1 cellular context compared by ENCODE assay signal in genomic region chr4:117227925-117228324, GRCh38.
TF ChIP-seq lines count a peak whose summit lies in the region.

No MANE protein-coding gene starts in this region.

TF ChIP-seq in GM23338, 12 proteins besides CTCF, POLR2A, EP300 and RAD21 (continued from another document):
- TF ChIP-seq, protein P1, sequence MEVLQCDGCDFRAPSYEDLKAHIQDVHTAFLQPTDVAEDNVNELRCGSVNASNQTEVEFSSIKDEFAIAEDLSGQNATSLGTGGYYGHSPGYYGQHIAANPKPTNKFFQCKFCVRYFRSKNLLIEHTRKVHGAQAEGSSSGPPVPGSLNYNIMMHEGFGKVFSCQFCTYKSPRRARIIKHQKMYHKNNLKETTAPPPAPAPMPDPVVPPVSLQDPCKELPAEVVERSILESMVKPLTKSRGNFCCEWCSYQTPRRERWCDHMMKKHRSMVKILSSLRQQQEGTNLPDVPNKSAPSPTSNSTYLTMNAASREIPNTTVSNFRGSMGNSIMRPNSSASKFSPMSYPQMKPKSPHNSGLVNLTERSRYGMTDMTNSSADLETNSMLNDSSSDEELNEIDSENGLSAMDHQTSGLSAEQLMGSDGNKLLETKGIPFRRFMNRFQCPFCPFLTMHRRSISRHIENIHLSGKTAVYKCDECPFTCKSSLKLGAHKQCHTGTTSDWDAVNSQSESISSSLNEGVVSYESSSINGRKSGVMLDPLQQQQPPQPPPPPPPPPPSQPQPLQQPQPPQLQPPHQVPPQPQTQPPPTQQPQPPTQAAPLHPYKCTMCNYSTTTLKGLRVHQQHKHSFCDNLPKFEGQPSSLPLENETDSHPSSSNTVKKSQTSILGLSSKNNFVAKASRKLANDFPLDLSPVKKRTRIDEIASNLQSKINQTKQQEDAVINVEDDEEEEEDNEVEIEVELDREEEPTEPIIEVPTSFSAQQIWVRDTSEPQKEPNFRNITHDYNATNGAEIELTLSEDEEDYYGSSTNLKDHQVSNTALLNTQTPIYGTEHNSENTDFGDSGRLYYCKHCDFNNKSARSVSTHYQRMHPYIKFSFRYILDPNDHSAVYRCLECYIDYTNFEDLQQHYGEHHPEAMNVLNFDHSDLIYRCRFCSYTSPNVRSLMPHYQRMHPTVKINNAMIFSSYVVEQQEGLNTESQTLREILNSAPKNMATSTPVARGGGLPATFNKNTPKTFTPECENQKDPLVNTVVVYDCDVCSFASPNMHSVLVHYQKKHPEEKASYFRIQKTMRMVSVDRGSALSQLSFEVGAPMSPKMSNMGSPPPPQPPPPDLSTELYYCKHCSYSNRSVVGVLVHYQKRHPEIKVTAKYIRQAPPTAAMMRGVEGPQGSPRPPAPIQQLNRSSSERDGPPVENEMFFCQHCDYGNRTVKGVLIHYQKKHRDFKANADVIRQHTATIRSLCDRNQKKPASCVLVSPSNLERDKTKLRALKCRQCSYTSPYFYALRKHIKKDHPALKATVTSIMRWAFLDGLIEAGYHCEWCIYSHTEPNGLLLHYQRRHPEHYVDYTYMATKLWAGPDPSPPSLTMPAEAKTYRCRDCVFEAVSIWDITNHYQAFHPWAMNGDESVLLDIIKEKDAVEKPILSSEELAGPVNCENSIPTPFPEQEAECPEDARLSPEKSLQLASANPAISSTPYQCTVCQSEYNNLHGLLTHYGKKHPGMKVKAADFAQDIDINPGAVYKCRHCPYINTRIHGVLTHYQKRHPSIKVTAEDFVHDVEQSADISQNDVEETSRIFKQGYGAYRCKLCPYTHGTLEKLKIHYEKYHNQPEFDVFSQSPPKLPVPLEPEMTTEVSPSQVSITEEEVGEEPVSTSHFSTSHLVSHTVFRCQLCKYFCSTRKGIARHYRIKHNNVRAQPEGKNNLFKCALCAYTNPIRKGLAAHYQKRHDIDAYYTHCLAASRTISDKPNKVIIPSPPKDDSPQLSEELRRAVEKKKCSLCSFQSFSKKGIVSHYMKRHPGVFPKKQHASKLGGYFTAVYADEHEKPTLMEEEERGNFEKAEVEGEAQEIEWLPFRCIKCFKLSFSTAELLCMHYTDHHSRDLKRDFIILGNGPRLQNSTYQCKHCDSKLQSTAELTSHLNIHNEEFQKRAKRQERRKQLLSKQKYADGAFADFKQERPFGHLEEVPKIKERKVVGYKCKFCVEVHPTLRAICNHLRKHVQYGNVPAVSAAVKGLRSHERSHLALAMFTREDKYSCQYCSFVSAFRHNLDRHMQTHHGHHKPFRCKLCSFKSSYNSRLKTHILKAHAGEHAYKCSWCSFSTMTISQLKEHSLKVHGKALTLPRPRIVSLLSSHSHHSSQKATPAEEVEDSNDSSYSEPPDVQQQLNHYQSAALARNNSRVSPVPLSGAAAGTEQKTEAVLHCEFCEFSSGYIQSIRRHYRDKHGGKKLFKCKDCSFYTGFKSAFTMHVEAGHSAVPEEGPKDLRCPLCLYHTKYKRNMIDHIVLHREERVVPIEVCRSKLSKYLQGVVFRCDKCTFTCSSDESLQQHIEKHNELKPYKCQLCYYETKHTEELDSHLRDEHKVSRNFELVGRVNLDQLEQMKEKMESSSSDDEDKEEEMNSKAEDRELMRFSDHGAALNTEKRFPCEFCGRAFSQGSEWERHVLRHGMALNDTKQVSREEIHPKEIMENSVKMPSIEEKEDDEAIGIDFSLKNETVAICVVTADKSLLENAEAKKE (CRISPR knock-in tag; IDR thresholded peaks at IDR 0.05) = no peak
- TF ChIP-seq ETS1 (IDR thresholded peaks at IDR 0.05) (no peak), ZNF114 (CRISPR knock-in tag; IDR thresholded peaks at IDR 0.05) (no peak), POLR2AphosphoS5 (IDR thresholded peaks at IDR 0.05; ENCODE audit: low read depth) (no peak), EZH2phosphoT487 (IDR thresholded peaks at IDR 0.05; ENCODE audit: unreplicated experiment) (no peak), JUNB (IDR thresholded peaks at IDR 0.05; ENCODE audit: unreplicated experiment) (no peak), REST (IDR thresholded peaks at IDR 0.05; ENCODE audit: unreplicated experiment) (no peak), STAT1 (IDR thresholded peaks at IDR 0.05; ENCODE audit: unreplicated experiment) (no peak)
